Comparison of ENCODE assay signal across 9 cellular contexts in the genomic region with DNA sequence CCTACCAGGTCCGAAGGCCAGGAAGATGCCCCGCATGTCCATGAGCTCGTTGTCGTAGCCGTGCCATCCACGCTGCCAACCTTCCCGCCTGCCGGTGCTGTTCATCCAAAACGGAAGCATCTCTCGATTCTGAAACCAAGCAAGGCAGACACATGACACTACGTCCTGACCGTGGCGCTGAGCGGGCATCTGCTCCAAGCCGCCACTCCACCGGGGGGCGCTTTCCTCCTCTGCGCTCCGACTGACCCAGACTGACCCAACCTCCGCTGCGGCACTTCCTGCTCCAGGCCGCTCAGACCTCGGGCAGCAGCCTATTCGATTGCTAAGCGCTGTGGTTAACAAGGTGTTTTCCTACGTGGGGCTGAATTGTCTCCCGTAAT.
DNase-seq lines count a peak whose midpoint lies in the region; ATAC-seq and TF ChIP-seq lines count a peak whose summit lies in the region.
"Had no signal": no experiment of that assay in that cellular context is flagged by ENCODE, and none has a peak within 500 bp of the region (broad histone marks: within the 10 kb centered on the region; RNA-seq: fewer than 3 reads in every experiment).

No MANE protein-coding gene starts in this region.

- POLR2A ChIA-PET in activated CD4-positive, alpha-beta T cell treated with anti-CD3 and anti-CD28 coated beads, Interleukin-2, amount 10 ng/mL, durations not matched to agents 7 days and 5 days (lab: Charles Lee): no interaction called here
- POLR2A ChIA-PET in PC-3 (lab: Charles Lee; ENCODE audit: unreplicated experiment): no interaction called here

- no peaks in the 10 kb centered on the region for H4K20me1 ChIP-seq in PC-3 (ENCODE audit: low read length)

- no peaks in the 10 kb centered on the region for H3K4me1 ChIP-seq in PC-3 (ENCODE audit: insufficient read depth, low read length)
- no peaks in the 10 kb centered on the region for H3K4me1 ChIP-seq in foreskin keratinocyte

- H3K4me3 ChIP-seq in PC-3 (ENCODE audit: low read length): no peak overlapping the region

- H2AFZ ChIP-seq in PC-3 (ENCODE audit: low read length): no peak overlapping the region

- no peaks in the 10 kb centered on the region for H3K9me3 Mint-ChIP-seq in activated CD4-positive, alpha-beta T cell treated with anti-CD3 and anti-CD28 coated beads, Interleukin-2, amount 10 ng/mL, durations not matched to agents 7 days and 5 days

- H3K4me2 ChIP-seq in PC-3 (ENCODE audit: low read length): no peak overlapping the region

- H3K79me2 ChIP-seq in PC-3 (ENCODE audit: low read length): no peaks in the 10 kb centered on the region

- H3K4me1 Mint-ChIP-seq in activated CD4-positive, alpha-beta T cell treated with anti-CD3 and anti-CD28 coated beads, Interleukin-2, amount 10 ng/mL, durations not matched to agents 7 days and 5 days: peaks cover 7% of the 10 kb centered on the region

- H3K36me3 ChIP-seq in PC-3 (ENCODE audit: low read depth, low read length): no peaks in the 10 kb centered on the region

- no peak overlapping the region for H3K27ac Mint-ChIP-seq in activated CD4-positive, alpha-beta T cell treated with anti-CD3 and anti-CD28 coated beads, Interleukin-2, amount 10 ng/mL, durations not matched to agents 7 days and 5 days
- H3K27ac Mint-ChIP-seq: CD4-positive, CD25-positive, alpha-beta regulatory T cell had no signal

- H3K27me3 ChIP-seq in PC-3 (ENCODE audit: low read length) (peaks cover 14% of the 10 kb centered on the region; the same call in 1 of the 2 replicates), foreskin keratinocyte (peaks cover 5% of the 10 kb centered on the region)

- BruUV-seq in PC-3 (replicated peaks; lab: Mats Ljungman, UMichigan): no TSS peak

- ATAC-seq in PC-3 (no peak), foreskin keratinocyte (peak; percentile 49)

- H3F3A ChIP-seq in PC-3 (ENCODE audit: low read length, unreplicated experiment): no peaks in the 10 kb centered on the region

- H3K27me3 Mint-ChIP-seq in activated CD4-positive, alpha-beta T cell treated with anti-CD3 and anti-CD28 coated beads, Interleukin-2, amount 10 ng/mL, durations not matched to agents 7 days and 5 days: peaks cover 7% of the 10 kb centered on the region

- 0 out of 2 replicates have a peak, but pooled peaks have one; percentile 15 for TF ChIP-seq CTCF in PC-3 (conservative IDR thresholded peaks at IDR 0.05; ENCODE audit: low read depth, low read length)
- TF ChIP-seq CTCF in foreskin keratinocyte (conservative IDR thresholded peaks at IDR 0.05): peak; percentile 42

- H3K36me3 Mint-ChIP-seq in activated CD4-positive, alpha-beta T cell treated with anti-CD3 and anti-CD28 coated beads, Interleukin-2, amount 10 ng/mL, durations not matched to agents 7 days and 5 days (ENCODE audit: low read depth): no peaks in the 10 kb centered on the region
- H3K36me3 Mint-ChIP-seq: CD4-positive, CD25-positive, alpha-beta regulatory T cell had no signal

- CTCF ChIA-PET in activated CD4-positive, alpha-beta T cell treated with anti-CD3 and anti-CD28 coated beads, Interleukin-2, amount 10 ng/mL, durations not matched to agents 7 days and 5 days (lab: Charles Lee): interaction anchor here (0.6 kb wide), 1 partner anchor 548 kb away, joined by 5 read pairs; no protein-coding TSS in a partner anchor
- CTCF ChIA-PET in PC-3 (lab: Charles Lee): no interaction called here

- peak; percentile 10 for DNase-seq in activated CD4-positive, alpha-beta T cell treated with anti-CD3 and anti-CD28 coated beads, Interleukin-2, amount 10 ng/mL, durations not matched to agents 7 days and 5 days
- DNase-seq in activated CD4-positive, alpha-beta T cell treated with anti-CD3 and anti-CD28 coated beads, Interleukin-2, amount 50 U/mL, for 1 hour: no peak
- DNase-seq in PC-3 (no peak), foreskin keratinocyte (no peak), occipital lobe (lab: John Stamatoyannopoulos, UW) (peak; percentile 43), DMS153 treated with DMSO at 0.1 percent for 48 hours (lab: John Stamatoyannopoulos, UW; ENCODE audit: unreplicated experiment) (no peak), amniotic stem cell (lab: John Stamatoyannopoulos, UW) (no peak), NCI-H1105 treated with DMSO at 0.1 percent for 48 hours (lab: John Stamatoyannopoulos, UW) (no peak)

- intact Hi-C loops in PC-3 (cut with micrococcal nuclease): no loop called here

- no peak overlapping the region for H3K9ac ChIP-seq in PC-3 (ENCODE audit: low read length)

- H3K27ac ChIP-seq in PC-3 (ENCODE audit: low read length) (no peak overlapping the region), foreskin keratinocyte (no peak overlapping the region)

- H3K4me3 Mint-ChIP-seq in activated CD4-positive, alpha-beta T cell treated with anti-CD3 and anti-CD28 coated beads, Interleukin-2, amount 10 ng/mL, durations not matched to agents 7 days and 5 days: peak overlapping the region; percentile 66

- no peaks in the 10 kb centered on the region for H3K9me2 ChIP-seq in PC-3 (replicated peaks; ENCODE audit: low read length)

- no peaks in the 10 kb centered on the region for H3K9me3 ChIP-seq in PC-3 (ENCODE audit: low read length)

Comparison
In these comparisons a context has a peak if more than half of its experiments do, and no peak if none do; other contexts are left out.
1. DNase-seq: peak in activated CD4-positive, alpha-beta T cell treated with anti-CD3 and anti-CD28 coated beads, Interleukin-2, amount 10 ng/mL, durations not matched to agents 7 days and 5 days (single experiment) and occipital lobe (single experiment); none in activated CD4-positive, alpha-beta T cell treated with anti-CD3 and anti-CD28 coated beads, Interleukin-2, amount 50 U/mL, for 1 hour (single experiment), PC-3 (single experiment), foreskin keratinocyte (0 of 2), DMS153 treated with DMSO at 0.1 percent for 48 hours (single experiment), amniotic stem cell (single experiment) and NCI-H1105 treated with DMSO at 0.1 percent for 48 hours (single experiment).